ENCODE assay signal across 11 cellular contexts in genomic region chr16:89581045-89581695, GRCh38. TPM values are rescaled to one million over a fixed set of nuclear protein-coding genes. Genes with fewer than 3 reads are reported as not detected.
DNase-seq lines count a peak whose midpoint lies in the region; ATAC-seq, FAIRE-seq and TF ChIP-seq lines count a peak whose summit lies in the region.
"Had no signal": no experiment of that assay in that cellular context is flagged by ENCODE, and none has a peak within 500 bp of the region (broad histone marks: within the 10 kb centered on the region; RNA-seq: fewer than 3 reads in every experiment).

No MANE protein-coding gene starts in this region.

- intact Hi-C loops in upper lobe of right lung (cut with DNase I) = no loop called here

- DNase-seq in GM12891 (ENCODE audit: insufficient read length, low spot score) (no peak), SK-N-SH (no peak), fibroblast of mammary gland (ENCODE audit: low read depth) (peak; percentile 99), skeletal muscle cell (ENCODE audit: low read depth) (peak; percentile 96), D721Med (ENCODE audit: insufficient read length, low spot score) (no peak), upper lobe of right lung (no peak)
- no peak for DNase-seq in naive thymus-derived CD8-positive, alpha-beta T cell
- DNase-seq: activated T-cell treated with anti-CD3 and anti-CD28 coated beads, Interleukin-2, amount 50 U/mL, for 4 hours; NCI-H748 treated with DMSO at 0.1 percent for 48 hours; retina had no signal

- H4K20me1 ChIP-seq in SK-N-SH (ENCODE audit: insufficient read depth) = no peaks in the 10 kb centered on the region

- no peak for TF ChIP-seq CTCF in SK-N-SH (IDR thresholded peaks at IDR 0.05)
- TF ChIP-seq CTCF in fibroblast of mammary gland (conservative IDR thresholded peaks at IDR 0.05; ENCODE audit: control insufficient read depth, insufficient read depth, low read depth, low read length) = no peak
- no peak for TF ChIP-seq CTCF in D721Med (IDR thresholded peaks at IDR 0.05; ENCODE audit: insufficient read depth, missing control alignments)
- TF ChIP-seq CTCF in upper lobe of right lung (IDR thresholded peaks at IDR 0.05) = no peak

- H3K27ac ChIP-seq in SK-N-SH (ENCODE audit: low read depth in 2 of 2, low read length in 1 of 2) = peak overlapping the region in 1 of 2 experiments; percentile 69; a peak in 2 of 4 replicates
- no peak overlapping the region for H3K27ac ChIP-seq in upper lobe of right lung

- WGBS in SK-N-SH (ENCODE audit: low lambda C conversion rate) = 54% methylated on average over 33 of the region's 33 CpGs

- no peaks in the 10 kb centered on the region for H3K27me3 ChIP-seq in SK-N-SH (ENCODE audit: insufficient read depth)
- H3K27me3 ChIP-seq in upper lobe of right lung = peaks cover 6% of the 10 kb centered on the region

- H3K4me1 ChIP-seq in SK-N-SH (ENCODE audit: control insufficient read depth in 1 of 2, insufficient read depth in 2 of 2, low read depth in 1 of 2, low read length in 1 of 2) (peaks cover 5 to 12% of the 10 kb centered on the region in 2 experiments; a peak in 3 of 4 replicates), upper lobe of right lung (peaks cover 14% of the 10 kb centered on the region)

- H3K79me2 ChIP-seq in SK-N-SH (ENCODE audit: insufficient read depth) = no peaks in the 10 kb centered on the region

- H3K4me3 ChIP-seq in SK-N-SH (ENCODE audit: low read depth in 2 of 2, low read length in 1 of 2) = no peak overlapping the region
- no peak overlapping the region for H3K4me3 ChIP-seq in fibroblast of mammary gland (ENCODE audit: control insufficient read depth, low read depth, low read length)
- H3K4me3 ChIP-seq in skeletal muscle cell (ENCODE audit: low read depth, low read length) = no peak overlapping the region
- no peak overlapping the region for H3K4me3 ChIP-seq in upper lobe of right lung

- POLR2A ChIA-PET in SK-N-SH (lab: Yijun Ruan, JAX) = interaction anchor here (0.6 kb wide), 1 partner anchor 359 kb away, joined by 3 read pairs; no protein-coding TSS in a partner anchor
- POLR2A ChIA-PET in naive thymus-derived CD8-positive, alpha-beta T cell (lab: Charles Lee) = no interaction called here

- peaks cover 0 to 7% (median 0%) of the 10 kb centered on the region in 5 donors for H3K27me3 Mint-ChIP-seq in naive thymus-derived CD8-positive, alpha-beta T cell

- no peak for TF ChIP-seq POLR2A in GM12891 (IDR thresholded peaks at IDR 0.05; ENCODE audit: low read depth, low read length)

- H3K9me3 ChIP-seq in SK-N-SH (no peaks in the 10 kb centered on the region), upper lobe of right lung (no peaks in the 10 kb centered on the region)

- ATAC-seq in upper lobe of right lung = no peak
- ATAC-seq in GM18867 (IDR thresholded peaks at IDR 0.05; ENCODE audit: unreplicated experiment) = no peak
- no peak for ATAC-seq in naive thymus-derived CD8-positive, alpha-beta T cell
- ATAC-seq: activated T-cell treated with anti-CD3 and anti-CD28 coated beads, Interleukin-2, amount 50 U/mL, for 4 hours had no signal

- no peaks in the 10 kb centered on the region for H3K36me3 Mint-ChIP-seq in naive thymus-derived CD8-positive, alpha-beta T cell

- no peak overlapping the region for H3K9ac ChIP-seq in SK-N-SH

- no peak overlapping the region for H3K27ac Mint-ChIP-seq in naive thymus-derived CD8-positive, alpha-beta T cell

- H3K9me2 ChIP-seq in SK-N-SH = no peaks in the 10 kb centered on the region

- FAIRE-seq in GM12891 (lab: Jason Lieb, UNC) = peak; percentile 47
- no peak for FAIRE-seq in D721Med (lab: Jason Lieb, UNC)

- H3K4me2 ChIP-seq in SK-N-SH = peak overlapping the region; percentile 64

- H3K36me3 ChIP-seq in SK-N-SH (replicated peaks in 1 of 2; ENCODE audit: control insufficient read depth in 1 of 2, insufficient read depth in 2 of 2, low read length in 1 of 2) = no peaks in the 10 kb centered on the region
- H3K36me3 ChIP-seq in upper lobe of right lung = no peaks in the 10 kb centered on the region

- TF ChIP-seq RAD21 in SK-N-SH (IDR thresholded peaks at IDR 0.05; ENCODE audit: low read length) = no peak

- no peak overlapping the region for H3K4me3 Mint-ChIP-seq in naive thymus-derived CD8-positive, alpha-beta T cell
- H3K4me3 Mint-ChIP-seq: activated T-cell treated with anti-CD3 and anti-CD28 coated beads, Interleukin-2, amount 50 U/mL, for 4 hours had no signal

- H3K9me3 Mint-ChIP-seq in naive thymus-derived CD8-positive, alpha-beta T cell = no peaks in the 10 kb centered on the region
- H3K9me3 Mint-ChIP-seq: activated T-cell treated with anti-CD3 and anti-CD28 coated beads, Interleukin-2, amount 50 U/mL, for 4 hours had no signal

- CTCF ChIA-PET in SK-N-SH (lab: Yijun Ruan, JAX) = interaction anchor here (1.1 to 1.6 kb wide), 2 partner anchors 15 to 60 kb away, joined by 3 to 4 read pairs; no protein-coding TSS in a partner anchor

- H3F3A ChIP-seq in SK-N-SH (replicated peaks; ENCODE audit: insufficient read depth) = peaks cover 16% of the 10 kb centered on the region

- TF ChIP-seq EP300 in SK-N-SH (IDR thresholded peaks at IDR 0.05; ENCODE audit: borderline replicate concordance in 1 of 2, low read depth in 1 of 2, low read length in 1 of 2) = peak in 1 of 2 experiments; percentile 56; a peak in 1 of 4 replicates

- no peaks in the 10 kb centered on the region for H3K4me1 Mint-ChIP-seq in naive thymus-derived CD8-positive, alpha-beta T cell

- H2AFZ ChIP-seq in SK-N-SH (ENCODE audit: low read depth) = no peak overlapping the region

TF ChIP-seq in GM12891, 5 proteins besides CTCF, POLR2A, EP300 and RAD21:
- no peak for TF ChIP-seq POLR2AphosphoS5 (IDR thresholded peaks at IDR 0.05; ENCODE audit: low read depth, low read length)
- TF ChIP-seq POU2F2 (IDR thresholded peaks at IDR 0.05; ENCODE audit: low read depth, low read length) = no peak
- no peak for TF ChIP-seq TAF1 (IDR thresholded peaks at IDR 0.05; ENCODE audit: low read depth, low read length)
- TF ChIP-seq SPI1 (IDR thresholded peaks at IDR 0.05; ENCODE audit: low read depth, low read length) = no peak
- TF ChIP-seq PAX5 (IDR thresholded peaks at IDR 0.05; ENCODE audit: insufficient read depth, low read length, severe bottlenecking) = no peak

TF ChIP-seq in SK-N-SH, 30 proteins besides CTCF, POLR2A, EP300 and RAD21 (continues in another document):
- TF ChIP-seq TCF12 (IDR thresholded peaks at IDR 0.05) = peak; percentile 78
- TF ChIP-seq MXI1 (IDR thresholded peaks at IDR 0.05; ENCODE audit: low read depth, low read length) = no peak
- TF ChIP-seq CHD2 (IDR thresholded peaks at IDR 0.05; ENCODE audit: low read length, partially characterized antibody) = no peak
- TF ChIP-seq PBX3 (IDR thresholded peaks at IDR 0.05) = peak; percentile 70
- TF ChIP-seq JUND (IDR thresholded peaks at IDR 0.05) = peak; percentile 98; the same call in 1 of the 2 replicates
- TF ChIP-seq TAF1 (IDR thresholded peaks at IDR 0.05; ENCODE audit: borderline replicate concordance, low read depth, low read length) = no peak
- TF ChIP-seq YY1 (IDR thresholded peaks at IDR 0.05; ENCODE audit: low read depth) = no peak
- TF ChIP-seq USF2 (IDR thresholded peaks at IDR 0.05; ENCODE audit: borderline replicate concordance, low read depth, low read length) = no peak
- peak; percentile 75 for TF ChIP-seq MAX (IDR thresholded peaks at IDR 0.05; ENCODE audit: low read depth)
- TF ChIP-seq FOXJ3 (CRISPR knock-in tag; IDR thresholded peaks at IDR 0.05) = no peak
- TF ChIP-seq RCOR1 (IDR thresholded peaks at IDR 0.05; ENCODE audit: low read length) = no peak
- TF ChIP-seq NFIC (IDR thresholded peaks at IDR 0.05; ENCODE audit: borderline replicate concordance) = no peak
- no peak for TF ChIP-seq FOXM1 (IDR thresholded peaks at IDR 0.05; ENCODE audit: low read depth)

RNA-seq across cellular contexts. Expression of gene CPNE7, which starts 5.6 kb away (rescaled TPM):
- 22.2 TPM for polyA plus RNA-seq in GM12891 (2012; ENCODE audit: low read depth, missing spikeins)
- 3.9 and 4.0 TPM in 2 replicates for polyA plus RNA-seq in SK-N-SH (2012; rRNA removed)
- polyA plus RNA-seq in SK-N-SH (2012; cell fraction: cytosol; rRNA removed) = 1.1 and 1.9 TPM in 2 replicates
- 27.9 and 35.3 TPM in 2 replicates for polyA plus RNA-seq in SK-N-SH (2012; cell fraction: nucleus; rRNA removed)
- total RNA-seq in upper lobe of right lung = 4.8 TPM
- total RNA-seq in naive thymus-derived CD8-positive, alpha-beta T cell = under 1 TPM in 1 of 2 experiments, not detected in 1; 0.23 TPM
- polyA plus RNA-seq in naive thymus-derived CD8-positive, alpha-beta T cell = under 1 TPM in 1 of 3 donors, not detected in 2; 0.53 TPM

RNA-seq across cellular contexts. Expression of gene RPL13, which starts 20.7 kb away (rescaled TPM):
- polyA plus RNA-seq in GM12891 (2012; ENCODE audit: low read depth, missing spikeins) = 4,929 TPM
- 3,540 and 4,635 TPM in 2 replicates for polyA plus RNA-seq in SK-N-SH (2012; rRNA removed)
- polyA plus RNA-seq in SK-N-SH (2012; cell fraction: cytosol; rRNA removed) = 2,365 and 3,863 TPM in 2 replicates
- polyA plus RNA-seq in SK-N-SH (2012; cell fraction: nucleus; rRNA removed) = 1,480 and 2,319 TPM in 2 replicates
- total RNA-seq in upper lobe of right lung = 1,795 TPM
- 1,000 to 10,000 TPM; 5,034 to 5,103 TPM for total RNA-seq in naive thymus-derived CD8-positive, alpha-beta T cell
- 1,000 to 10,000 TPM; 5,034 to 7,902 (median 7,525) TPM for polyA plus RNA-seq in naive thymus-derived CD8-positive, alpha-beta T cell

RNA-seq across cellular contexts. Expression of gene DPEP1, which starts 32.3 kb away (rescaled TPM):
- polyA plus RNA-seq in GM12891 (2012; ENCODE audit: low read depth, missing spikeins) = 0.13 TPM
- polyA plus RNA-seq in SK-N-SH (2012; rRNA removed) = 0.05 TPM in 1 of 2 replicates, not detected in the other
- not detected in 2 replicates for polyA plus RNA-seq in SK-N-SH (2012; cell fraction: cytosol; rRNA removed)
- polyA plus RNA-seq in SK-N-SH (2012; cell fraction: nucleus; rRNA removed) = 0.09 and 0.29 TPM in 2 replicates
- total RNA-seq in upper lobe of right lung = 3.0 TPM
- not detected for total RNA-seq in naive thymus-derived CD8-positive, alpha-beta T cell
- not detected for polyA plus RNA-seq in naive thymus-derived CD8-positive, alpha-beta T cell
- total RNA-seq: activated T-cell treated with anti-CD3 and anti-CD28 coated beads, Interleukin-2, amount 50 U/mL, for 4 hours had no signal

Comparison
In these comparisons a context has a peak if more than half of its experiments do, and no peak if none do; other contexts are left out.
1. DNase-seq: peak in fibroblast of mammary gland (single experiment) and skeletal muscle cell (single experiment); none in GM12891 (single experiment), SK-N-SH (single experiment), D721Med (single experiment), upper lobe of right lung (single experiment) and naive thymus-derived CD8-positive, alpha-beta T cell (0 of 10).